17 cellular contexts compared by ENCODE assay signal in the genomic region with DNA sequence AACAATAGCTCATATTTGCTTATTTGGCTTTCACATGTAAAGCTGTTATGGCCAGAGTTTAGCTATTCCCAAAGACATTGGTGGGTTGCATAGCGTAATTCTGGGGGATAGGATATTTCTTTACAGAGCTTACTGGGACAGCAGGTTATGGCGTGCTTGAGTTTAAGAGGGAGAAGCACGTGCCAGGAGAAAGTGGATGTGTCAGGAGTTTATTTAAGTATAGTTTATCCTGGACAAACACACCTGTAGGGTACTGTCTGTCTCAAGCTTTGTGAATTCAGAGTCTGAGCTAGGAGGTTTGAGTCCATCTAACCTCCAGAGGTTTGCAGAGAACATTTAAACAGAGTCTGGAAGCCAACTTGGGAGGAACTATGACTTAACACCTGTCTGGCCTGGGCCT. TPM values are rescaled to one million over a fixed set of nuclear protein-coding genes. Genes with fewer than 3 reads are reported as not detected.
DNase-seq lines count a peak whose midpoint lies in the region; ATAC-seq and TF ChIP-seq lines count a peak whose summit lies in the region.
"Had no signal": no experiment of that assay in that cellular context is flagged by ENCODE, and none has a peak within 500 bp of the region (broad histone marks: within the 10 kb centered on the region; RNA-seq: fewer than 3 reads in every experiment).

No MANE protein-coding gene starts in this region.

- no peak for TF ChIP-seq CTCF in prostate gland (IDR thresholded peaks at IDR 0.05)

- 72% methylated on average over 3 of the region's 3 CpGs for WGBS in prostate gland

- intact Hi-C loops in prostate gland (cut with DNase I): no loop called here

- CTCF ChIA-PET in HEK293T (lab: Yijun Ruan, JAX): no interaction called here

- H3K4me3 ChIP-seq in prostate gland: no peak overlapping the region
- H3K4me3 ChIP-seq: A549, Peyer's patch had no signal

- H3K36me3 ChIP-seq in prostate gland: no peaks in the 10 kb centered on the region

- no peak for ATAC-seq in activated T-cell treated with anti-CD3 and anti-CD28 coated beads, Interleukin-2, amount 50 U/mL, for 72 hours (replicated peaks in 1 of 2)
- no peak for ATAC-seq in activated T-cell treated with anti-CD3 and anti-CD28 coated beads, Interleukin-2, amount 50 U/mL, for 4 hours
- no peak for ATAC-seq in GM19463 (IDR thresholded peaks at IDR 0.05; ENCODE audit: unreplicated experiment)
- ATAC-seq: A549, HCT116 had no signal

- H3K36me3 Mint-ChIP-seq in activated T-cell treated with anti-CD3 and anti-CD28 coated beads, Interleukin-2, amount 50 U/mL, for 72 hours (ENCODE audit: insufficient read depth in 2 of 2): peaks cover 0 to 4% of the 10 kb centered on the region in 2 donors
- peaks cover 24% of the 10 kb centered on the region for H3K36me3 Mint-ChIP-seq in activated T-cell treated with anti-CD3 and anti-CD28 coated beads, Interleukin-2, amount 50 U/mL, for 4 hours (ENCODE audit: insufficient read depth)
- peaks cover 11% of the 10 kb centered on the region for H3K36me3 Mint-ChIP-seq in activated naive CD8-positive, alpha-beta T cell

- H3K27me3 Mint-ChIP-seq in activated T-cell treated with anti-CD3 and anti-CD28 coated beads, Interleukin-2, amount 50 U/mL, for 72 hours (ENCODE audit: low read depth): no peaks in the 10 kb centered on the region
- H3K27me3 Mint-ChIP-seq in activated T-cell treated with anti-CD3 and anti-CD28 coated beads, Interleukin-2, amount 50 U/mL, for 4 hours (ENCODE audit: low read depth): no peaks in the 10 kb centered on the region
- H3K27me3 Mint-ChIP-seq in activated naive CD8-positive, alpha-beta T cell: no peaks in the 10 kb centered on the region

- no peak for TF ChIP-seq POLR2A in prostate gland (IDR thresholded peaks at IDR 0.05)

- H3K4me3 Mint-ChIP-seq in activated T-cell treated with anti-CD3 and anti-CD28 coated beads, Interleukin-2, amount 50 U/mL, for 72 hours: peak overlapping the region in 1 of 2 donors; percentile 19
- H3K4me3 Mint-ChIP-seq in activated T-cell treated with anti-CD3 and anti-CD28 coated beads, Interleukin-2, amount 50 U/mL, for 4 hours: no peak overlapping the region
- H3K4me3 Mint-ChIP-seq in activated naive CD8-positive, alpha-beta T cell: no peak overlapping the region

- H3K27me3 ChIP-seq in prostate gland (replicated peaks; ENCODE audit: insufficient read depth): no peaks in the 10 kb centered on the region
- H3K27me3 ChIP-seq: Peyer's patch had no signal

- POLR2A ChIA-PET in HEK293T (lab: Yijun Ruan, JAX): interaction anchor here (1.1 to 1.4 kb wide), 2 partner anchors 19 to 22 kb away, joined by 3 to 5 read pairs; a partner anchor contains a TSS

- no peak for DNase-seq in activated T-cell treated with anti-CD3 and anti-CD28 coated beads, Interleukin-2, amount 50 U/mL, for 72 hours
- no peak for DNase-seq in activated T-cell treated with anti-CD3 and anti-CD28 coated beads, Interleukin-2, amount 50 U/mL, for 4 hours
- peak; percentile 82 for DNase-seq in DMS53 (lab: John Stamatoyannopoulos, UW)
- DNase-seq in prostate gland (ENCODE audit: low spot score): peak; percentile 43
- DNase-seq in NK-92 treated with Interleukin-12 subunit alpha and Interleukin-12 subunit beta, amount 100 ng/mL, for 24 hours (lab: John Stamatoyannopoulos, UW): no peak
- DNase-seq in HEK293T (ENCODE audit: extremely low spot score): no peak
- DNase-seq: DMS79, NCI-H187 treated with DMSO at 0.1 percent for 48 hours, NCI-H446, NCI-H82, Peyer's patch, SHP77 had no signal

- H3K9me3 ChIP-seq in prostate gland: no peaks in the 10 kb centered on the region
- H3K9me3 ChIP-seq: A549, Peyer's patch had no signal

- H3K27ac ChIP-seq in prostate gland: no peak overlapping the region
- H3K27ac ChIP-seq: A549, Peyer's patch had no signal

- H3K9me3 Mint-ChIP-seq in activated T-cell treated with anti-CD3 and anti-CD28 coated beads, Interleukin-2, amount 50 U/mL, for 72 hours: no peaks in the 10 kb centered on the region
- no peaks in the 10 kb centered on the region for H3K9me3 Mint-ChIP-seq in activated T-cell treated with anti-CD3 and anti-CD28 coated beads, Interleukin-2, amount 50 U/mL, for 4 hours
- H3K9me3 Mint-ChIP-seq in activated naive CD8-positive, alpha-beta T cell (ENCODE audit: low read depth): no peaks in the 10 kb centered on the region

- H3K4me1 ChIP-seq in prostate gland (replicated peaks): no peaks in the 10 kb centered on the region
- H3K4me1 ChIP-seq: A549 had no signal

- peaks cover 49% of the 10 kb centered on the region for H3K4me1 Mint-ChIP-seq in activated T-cell treated with anti-CD3 and anti-CD28 coated beads, Interleukin-2, amount 50 U/mL, for 72 hours (ENCODE audit: low read depth)
- H3K4me1 Mint-ChIP-seq in activated T-cell treated with anti-CD3 and anti-CD28 coated beads, Interleukin-2, amount 50 U/mL, for 4 hours (ENCODE audit: low read depth): peaks cover 52% of the 10 kb centered on the region
- H3K4me1 Mint-ChIP-seq in activated naive CD8-positive, alpha-beta T cell (ENCODE audit: low read depth): peaks cover 62% of the 10 kb centered on the region

- H3K27ac Mint-ChIP-seq in activated T-cell treated with anti-CD3 and anti-CD28 coated beads, Interleukin-2, amount 50 U/mL, for 72 hours: peak overlapping the region; percentile 43
- H3K27ac Mint-ChIP-seq in activated naive CD8-positive, alpha-beta T cell: peak overlapping the region; percentile 76

TF ChIP-seq in HEK293T, 16 proteins besides CTCF, POLR2A, EP300 and RAD21:
- TF ChIP-seq FOXK2 (IDR thresholded peaks at IDR 0.05) (no peak), FOXM1 (IDR thresholded peaks at IDR 0.05; ENCODE audit: borderline replicate concordance) (no peak), ELF4 (IDR thresholded peaks at IDR 0.05) (no peak), NFRKB (IDR thresholded peaks at IDR 0.05) (no peak), ZNF384 (IDR thresholded peaks at IDR 0.05) (no peak), ARNT (IDR thresholded peaks at IDR 0.05) (no peak), FOXA1 (IDR thresholded peaks at IDR 0.05) (no peak), SP1 (IDR thresholded peaks at IDR 0.05) (no peak), HDGF (IDR thresholded peaks at IDR 0.05; ENCODE audit: borderline replicate concordance) (no peak), L3MBTL2 (conservative IDR thresholded peaks at IDR 0.05) (no peak), SUZ12 (IDR thresholded peaks at IDR 0.05) (no peak), BHLHE40 (IDR thresholded peaks at IDR 0.05; ENCODE audit: borderline replicate concordance) (no peak), TARDBP (IDR thresholded peaks at IDR 0.05) (no peak)
- TF ChIP-seq, protein P1, sequence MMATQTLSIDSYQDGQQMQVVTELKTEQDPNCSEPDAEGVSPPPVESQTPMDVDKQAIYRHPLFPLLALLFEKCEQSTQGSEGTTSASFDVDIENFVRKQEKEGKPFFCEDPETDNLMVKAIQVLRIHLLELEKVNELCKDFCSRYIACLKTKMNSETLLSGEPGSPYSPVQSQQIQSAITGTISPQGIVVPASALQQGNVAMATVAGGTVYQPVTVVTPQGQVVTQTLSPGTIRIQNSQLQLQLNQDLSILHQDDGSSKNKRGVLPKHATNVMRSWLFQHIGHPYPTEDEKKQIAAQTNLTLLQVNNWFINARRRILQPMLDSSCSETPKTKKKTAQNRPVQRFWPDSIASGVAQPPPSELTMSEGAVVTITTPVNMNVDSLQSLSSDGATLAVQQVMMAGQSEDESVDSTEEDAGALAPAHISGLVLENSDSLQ (IDR thresholded peaks at IDR 0.05): no peak
TF ChIP-seq in HEK293T: peak in this region for 0.

RNA-seq across cellular contexts. Expression of a gene that starts 21.3 kb away (rescaled TPM):
- 10 to 100 TPM; 44.2 to 47.6 TPM for total RNA-seq in activated T-cell treated with anti-CD3 and anti-CD28 coated beads, Interleukin-2, amount 50 U/mL, for 72 hours
- total RNA-seq in activated T-cell treated with anti-CD3 and anti-CD28 coated beads, Interleukin-2, amount 50 U/mL, for 4 hours: 10 to 100 TPM; 42.9 to 46.5 (median 43.3) TPM
- 10 to 100 TPM; 53.1 to 59.1 TPM for total RNA-seq in prostate gland

RNA-seq across cellular contexts. Expression of a gene that starts 25.4 kb away (rescaled TPM):
- under 1 TPM; 0.24 to 0.28 TPM for total RNA-seq in activated T-cell treated with anti-CD3 and anti-CD28 coated beads, Interleukin-2, amount 50 U/mL, for 72 hours
- under 1 TPM in 2 of 3 donors, not detected in 1; 0.25 to 0.46 TPM for total RNA-seq in activated T-cell treated with anti-CD3 and anti-CD28 coated beads, Interleukin-2, amount 50 U/mL, for 4 hours
- not detected for total RNA-seq in prostate gland
- total RNA-seq: M059J, Peyer's patch had no signal

RNA-seq across cellular contexts. Expression of a gene that starts 40.6 kb away (rescaled TPM):
- total RNA-seq in activated T-cell treated with anti-CD3 and anti-CD28 coated beads, Interleukin-2, amount 50 U/mL, for 72 hours: under 1 TPM in 1 of 2 donors, not detected in 1; 0.24 TPM
- total RNA-seq in activated T-cell treated with anti-CD3 and anti-CD28 coated beads, Interleukin-2, amount 50 U/mL, for 4 hours: not detected
- total RNA-seq in prostate gland: 1 to 10 TPM in 1 of 2 donors, not detected in 1; 4.4 TPM
- total RNA-seq: Peyer's patch had no signal

Comparison
In these comparisons a context has a peak if more than half of its experiments do, and no peak if none do; other contexts are left out.
1. DNase-seq: peak in DMS53 (single experiment) and prostate gland (single experiment); none in activated T-cell treated with anti-CD3 and anti-CD28 coated beads, Interleukin-2, amount 50 U/mL, for 72 hours (0 of 2), activated T-cell treated with anti-CD3 and anti-CD28 coated beads, Interleukin-2, amount 50 U/mL, for 4 hours (single experiment), NK-92 treated with Interleukin-12 subunit alpha and Interleukin-12 subunit beta, amount 100 ng/mL, for 24 hours (single experiment) and HEK293T (single experiment).